In genomic region chr12:104460041-104460757, GRCh38 we compare ENCODE assay signal across 10 cellular contexts. TPM values are rescaled to one million over a fixed set of nuclear protein-coding genes. Genes with fewer than 3 reads are reported as not detected.
DNase-seq lines count a peak whose midpoint lies in the region; ATAC-seq and TF ChIP-seq lines count a peak whose summit lies in the region.
"Had no signal": no experiment of that assay in that cellular context is flagged by ENCODE, and none has a peak within 500 bp of the region (broad histone marks: within the 10 kb centered on the region; RNA-seq: fewer than 3 reads in every experiment).

No MANE protein-coding gene starts in this region.

- intact Hi-C loops in activated T-helper 2 cell treated with anti-CD3 and anti-CD28 coated beads, Interferon-gamma antibody, Interleukin-2, Interleukin-4, amounts not matched to agents 10 μg/mL and 5 μg/mL and 100 μg/mL, durations not matched to agents 14 hours and 24 hours and 36 hours (cut with micrococcal nuclease) = loop anchor here (5.0 kb wide), 2 partner anchors 222 to 302 kb away; no protein-coding TSS in a partner anchor
- intact Hi-C loops in lower lobe of right lung (cut with DNase I) (no loop called here), upper lobe of right lung (cut with DNase I) (no loop called here)

- peak overlapping the region; percentile 90 for H3K4me3 Mint-ChIP-seq in activated naive CD4-positive, alpha-beta T cell treated with anti-CD3 and anti-CD28 coated beads, Interleukin-2, amount 50 U/mL, for 24 hours
- peak overlapping the region; percentile 98 for H3K4me3 Mint-ChIP-seq in activated T-helper 2 cell treated with anti-CD3 and anti-CD28 coated beads, Interferon-gamma antibody, Interleukin-2, Interleukin-4, amounts not matched to agents 10 μg/mL and 5 μg/mL and 100 μg/mL, durations not matched to agents 14 hours and 24 hours and 36 hours (ENCODE audit: low read depth)

- no peaks in the 10 kb centered on the region for H3K36me3 ChIP-seq in lower lobe of right lung
- no peaks in the 10 kb centered on the region for H3K36me3 ChIP-seq in upper lobe of right lung

- H3K9me3 Mint-ChIP-seq in activated naive CD4-positive, alpha-beta T cell treated with anti-CD3 and anti-CD28 coated beads, Interleukin-2, amount 50 U/mL, for 24 hours = no peaks in the 10 kb centered on the region
- H3K9me3 Mint-ChIP-seq in activated T-helper 2 cell treated with anti-CD3 and anti-CD28 coated beads, Interferon-gamma antibody, Interleukin-2, Interleukin-4, amounts not matched to agents 10 μg/mL and 5 μg/mL and 100 μg/mL, durations not matched to agents 14 hours and 24 hours and 36 hours = no peaks in the 10 kb centered on the region

- no peaks in the 10 kb centered on the region for H3K9me3 ChIP-seq in lower lobe of right lung
- H3K9me3 ChIP-seq in upper lobe of right lung = no peaks in the 10 kb centered on the region

- no peak for TF ChIP-seq CTCF in lower lobe of right lung (IDR thresholded peaks at IDR 0.05)
- TF ChIP-seq CTCF in upper lobe of right lung (IDR thresholded peaks at IDR 0.05) = no peak

- H3K27me3 ChIP-seq in lower lobe of right lung (ENCODE audit: low read depth) (no peaks in the 10 kb centered on the region), upper lobe of right lung (no peaks in the 10 kb centered on the region)

- DNase-seq in activated naive CD4-positive, alpha-beta T cell treated with anti-CD3 and anti-CD28 coated beads, Interleukin-2, amount 50 U/mL, for 16 hours = no peak
- no peak for DNase-seq in activated T-helper 2 cell treated with anti-CD3 and anti-CD28 coated beads, Interferon-gamma antibody, Interleukin-2, Interleukin-4, amounts not matched to agents 10 μg/mL and 5 μg/mL and 100 μg/mL, durations not matched to agents 14 hours and 24 hours and 36 hours (ENCODE audit: low spot score)
- DNase-seq in lower lobe of right lung = no peak
- DNase-seq in upper lobe of right lung = no peak
- DNase-seq in NCI-H2196 (lab: John Stamatoyannopoulos, UW; ENCODE audit: unreplicated experiment) = no peak
- DNase-seq: NCI-H1105, RPMI8226 had no signal

- H3K36me3 Mint-ChIP-seq in activated naive CD4-positive, alpha-beta T cell treated with anti-CD3 and anti-CD28 coated beads, Interleukin-2, amount 50 U/mL, for 24 hours = peaks cover 3% of the 10 kb centered on the region
- H3K36me3 Mint-ChIP-seq in activated T-helper 2 cell treated with anti-CD3 and anti-CD28 coated beads, Interferon-gamma antibody, Interleukin-2, Interleukin-4, amounts not matched to agents 10 μg/mL and 5 μg/mL and 100 μg/mL, durations not matched to agents 14 hours and 24 hours and 36 hours (ENCODE audit: low read depth) = peaks cover 38% of the 10 kb centered on the region

- ATAC-seq in lower lobe of right lung (no peak), upper lobe of right lung (no peak), HG03135 (IDR thresholded peaks at IDR 0.05; ENCODE audit: unreplicated experiment) (no peak), GM19455 (IDR thresholded peaks at IDR 0.05; ENCODE audit: unreplicated experiment) (no peak)

- peaks cover 72% of the 10 kb centered on the region for H3K4me1 Mint-ChIP-seq in activated naive CD4-positive, alpha-beta T cell treated with anti-CD3 and anti-CD28 coated beads, Interleukin-2, amount 50 U/mL, for 24 hours
- peaks cover 56% of the 10 kb centered on the region for H3K4me1 Mint-ChIP-seq in activated T-helper 2 cell treated with anti-CD3 and anti-CD28 coated beads, Interferon-gamma antibody, Interleukin-2, Interleukin-4, amounts not matched to agents 10 μg/mL and 5 μg/mL and 100 μg/mL, durations not matched to agents 14 hours and 24 hours and 36 hours (ENCODE audit: low read depth)

- H3K27ac ChIP-seq in lower lobe of right lung (peak overlapping the region; percentile 84), upper lobe of right lung (peak overlapping the region; percentile 90)

- H3K4me3 ChIP-seq in lower lobe of right lung (peak overlapping the region; percentile 94), upper lobe of right lung (peak overlapping the region; percentile 93)

- H3K27me3 Mint-ChIP-seq in activated naive CD4-positive, alpha-beta T cell treated with anti-CD3 and anti-CD28 coated beads, Interleukin-2, amount 50 U/mL, for 24 hours = no peaks in the 10 kb centered on the region
- no peaks in the 10 kb centered on the region for H3K27me3 Mint-ChIP-seq in activated T-helper 2 cell treated with anti-CD3 and anti-CD28 coated beads, Interferon-gamma antibody, Interleukin-2, Interleukin-4, amounts not matched to agents 10 μg/mL and 5 μg/mL and 100 μg/mL, durations not matched to agents 14 hours and 24 hours and 36 hours (ENCODE audit: low read depth)

- H3K4me1 ChIP-seq in lower lobe of right lung (peaks cover 71% of the 10 kb centered on the region), upper lobe of right lung (peaks cover 68% of the 10 kb centered on the region)

- H3K27ac Mint-ChIP-seq in activated naive CD4-positive, alpha-beta T cell treated with anti-CD3 and anti-CD28 coated beads, Interleukin-2, amount 50 U/mL, for 24 hours = peak overlapping the region; percentile 89
- H3K27ac Mint-ChIP-seq in activated T-helper 2 cell treated with anti-CD3 and anti-CD28 coated beads, Interferon-gamma antibody, Interleukin-2, Interleukin-4, amounts not matched to agents 10 μg/mL and 5 μg/mL and 100 μg/mL, durations not matched to agents 14 hours and 24 hours and 36 hours = peak overlapping the region; percentile 89

RNA-seq across cellular contexts. Expression of gene CHST11, which starts 3.5 kb away (rescaled TPM):
- total RNA-seq in activated T-helper 2 cell treated with anti-CD3 and anti-CD28 coated beads, Interferon-gamma antibody, Interleukin-2, Interleukin-4, amounts not matched to agents 10 μg/mL and 5 μg/mL and 100 μg/mL, durations not matched to agents 14 hours and 24 hours and 36 hours = 41.0 and 50.6 TPM in 2 replicates
- total RNA-seq in lower lobe of right lung (46.2 TPM), upper lobe of right lung (56.6 TPM)
